Comparison of ENCODE assay signal across 10 cellular contexts in genomic region chr20:56520746-56521354, GRCh38. TPM values are rescaled to one million over a fixed set of nuclear protein-coding genes. Genes with fewer than 3 reads are reported as not detected.
DNase-seq lines count a peak whose midpoint lies in the region; ATAC-seq, FAIRE-seq and TF ChIP-seq lines count a peak whose summit lies in the region.
"Not testable (repeated sequence)": the region's sequence is repeated elsewhere in the genome, so short reads cannot be mapped to it uniquely, and the experiment has no call there.
"Had no signal": no experiment of that assay in that cellular context is flagged by ENCODE, and none has a peak within 500 bp of the region (broad histone marks: within the 10 kb centered on the region; RNA-seq: fewer than 3 reads in every experiment).

No MANE protein-coding gene starts in this region.

- TF ChIP-seq RAD21 in K562 (CRISPR knock-in tag; conservative IDR thresholded peaks at IDR 0.05 in 1 of 2, IDR thresholded peaks at IDR 0.05 in 1 of 2) = not testable (repeated sequence)

- POLR2A ChIA-PET in HEK293T (lab: Yijun Ruan, JAX); K562 (lab: Yijun Ruan, JAX): not testable (repeated sequence)

- not testable (repeated sequence) for TF ChIP-seq CTCF in DND-41 (IDR thresholded peaks at IDR 0.05; ENCODE audit: borderline replicate concordance, extremely low read depth, low read length, poor library complexity, severe bottlenecking); K562 (IDR thresholded peaks at IDR 0.05 in 2 of 3, conservative IDR thresholded peaks at IDR 0.05 in 1 of 3; ENCODE audit: insufficient read depth in 2 of 3, low read depth in 1 of 3, low read length in 3 of 3); spleen (IDR thresholded peaks at IDR 0.05 in 8 of 11, conservative IDR thresholded peaks at IDR 0.05 in 3 of 11)

- H4K20me1 ChIP-seq in DND-41 (ENCODE audit: insufficient read depth, low read length); K562 (replicated peaks; ENCODE audit: control insufficient read depth, insufficient read depth, low read length): not testable (repeated sequence)

- H3K9me1 ChIP-seq in K562 (ENCODE audit: control insufficient read depth, insufficient read depth, low read length) = not testable (repeated sequence)

- H3K27ac ChIP-seq in DND-41 (ENCODE audit: low read length); K562 (ENCODE audit: extremely low read depth, low read depth, low read length); spleen: not testable (repeated sequence)
- peak overlapping the region; percentile 92 for H3K27ac ChIP-seq in SK-N-MC

- not testable (repeated sequence) for H3K79me2 ChIP-seq in DND-41 (ENCODE audit: insufficient read depth, low read length); K562 (ENCODE audit: control insufficient read depth, insufficient read depth, low read length)

- intact Hi-C loops in K562 (cut with micrococcal nuclease); posterior vena cava (cut with DNase I); spleen (cut with DNase I; ENCODE audit: low total_unique reads): not testable (repeated sequence)

- not testable (repeated sequence) for TF ChIP-seq EP300 in K562 (IDR thresholded peaks at IDR 0.05; ENCODE audit: low read length)

- WGBS in K562 (ENCODE audit: insufficient coverage, low coverage, missing lambda C conversion rate) = 80% methylated on average over 13 of the region's 13 CpGs
- 94 to 96% (median 96%) methylated on average over 13 of the region's 13 CpGs for WGBS in spleen, 5 donors

- not testable (repeated sequence) for H3K4me2 ChIP-seq in DND-41 (ENCODE audit: insufficient read depth, low read length); K562 (ENCODE audit: insufficient read depth, low read length)

- peaks cover 48% of the 10 kb centered on the region for H3K36me3 ChIP-seq in DND-41 (ENCODE audit: insufficient read depth, low read length)
- peaks cover 35% of the 10 kb centered on the region; the same call in 1 of the 2 replicates for H3K36me3 ChIP-seq in SK-N-MC (ENCODE audit: insufficient read depth, low read length)
- peaks cover 40% of the 10 kb centered on the region; the same call in 2 of the 3 replicates for H3K36me3 ChIP-seq in K562 (ENCODE audit: control insufficient read depth, insufficient read depth, low read length)
- H3K36me3 ChIP-seq in spleen = peaks cover 6 to 60% (median 55%) of the 10 kb centered on the region in 6 donors

- H2AFZ ChIP-seq in DND-41 (ENCODE audit: low read depth, low read length); K562 (ENCODE audit: low read depth, low read length): not testable (repeated sequence)

- H3K27me3 ChIP-seq in DND-41 (ENCODE audit: insufficient read depth, low read length, poor library complexity); K562 (ENCODE audit: control insufficient read depth in 2 of 2, insufficient read depth in 2 of 2, low read length in 2 of 2); spleen (replicated peaks in 1 of 7): not testable (repeated sequence)

- not testable (repeated sequence) for FAIRE-seq in K562 (lab: Jason Lieb, UNC)

- H3K9ac ChIP-seq in DND-41 (ENCODE audit: low read depth, low read length); SK-N-MC (ENCODE audit: insufficient read length); K562 (ENCODE audit: insufficient read depth in 1 of 2, low read depth in 2 of 2, low read length in 2 of 2): not testable (repeated sequence)

- H3K9me3 ChIP-seq in DND-41 (ENCODE audit: insufficient read depth, low read length, severe bottlenecking) (peaks cover 24% of the 10 kb centered on the region), spleen (peaks cover 8 to 49% (median 45%) of the 10 kb centered on the region in 8 donors)
- H3K9me3 ChIP-seq in SK-N-MC (ENCODE audit: low read depth, low read length); K562 (replicated peaks; ENCODE audit: control insufficient read depth, insufficient read depth, low read depth, low read length): not testable (repeated sequence)

- in situ Hi-C loops in K562 (cut with MboI) = not testable (repeated sequence)

- H3K4me3 ChIP-seq in DND-41 (ENCODE audit: low read depth in 1 of 2, low read length in 2 of 2); K562; spleen: not testable (repeated sequence)
- peak overlapping the region; percentile 62 for H3K4me3 ChIP-seq in SK-N-MC

- CTCF ChIA-PET in HEK293T (lab: Yijun Ruan, JAX) = interaction anchor here (0.6 kb wide), 2 partner anchors 35 to 217 kb away, joined by 3 to 11 read pairs; no protein-coding TSS in a partner anchor
- CTCF ChIA-PET in K562 (lab: Yijun Ruan, JAX; ENCODE audit: low intra/inter-chr PET ratio) = not testable (repeated sequence)

- TF ChIP-seq POLR2A in K562 (conservative IDR thresholded peaks at IDR 0.05); erythroblast (IDR thresholded peaks at IDR 0.05; ENCODE audit: low read length); spleen (IDR thresholded peaks at IDR 0.05): not testable (repeated sequence)

- H3K4me1 ChIP-seq in DND-41 (ENCODE audit: insufficient read depth, low read length); K562 (replicated peaks in 1 of 2; ENCODE audit: control insufficient read depth in 2 of 2, insufficient read depth in 2 of 2, low read length in 2 of 2); spleen: not testable (repeated sequence)

- not testable (repeated sequence) for BruUV-seq in K562 (replicated peaks; lab: Mats Ljungman, UMichigan)

- DNase-seq in DND-41 = peak; percentile 9
- DNase-seq in HEK293T (ENCODE audit: extremely low spot score); K562 (ENCODE audit: extremely low read depth in 1 of 4, low spot score in 3 of 4): not testable (repeated sequence)
- DNase-seq in SK-N-MC (ENCODE audit: low read depth, low spot score) = peak; percentile 44
- DNase-seq in erythroblast (lab: John Stamatoyannopoulos, UW) = peak; percentile 6 to 10
- DNase-seq in posterior vena cava (ENCODE audit: low spot score) = peak; percentile 20
- peak; percentile 6 for DNase-seq in spleen

- not testable (repeated sequence) for ATAC-seq in DND-41 (ENCODE audit: insufficient read depth, low read depth); K562

RNA-seq across cellular contexts. Expression of gene FAM209A, which starts 3.7 kb away (rescaled TPM):
- 0.60 and 0.67 TPM in 2 replicates for total RNA-seq in K562 (2011; cell fraction: chromatin; rRNA removed; ENCODE audit: low replicate concordance)
- total RNA-seq in K562 (2011; cell fraction: nucleolus; rRNA removed) = 0.33 and 0.66 TPM in 2 replicates
- 0.81 TPM in 1 of 2 replicates, not detected in the other for total RNA-seq in K562 (2011; cell fraction: nucleoplasm; rRNA removed)
- total RNA-seq in K562 (2014; rRNA removed) (not detected in 2 replicates), K562 (2014; rRNA removed; fragmentation: Illumina TruSeq; extraction: Trizol) (0.15 TPM in 1 of 2 replicates, not detected in the other), K562 (2015; rRNA removed; fragmentation: Illumina TruSeq; extraction: Trizol) (not detected in 2 replicates), K562 (2021) (not detected in 2 replicates), posterior vena cava (under 1 TPM in 1 of 2 donors, not detected in 1; 0.43 TPM), spleen (1 to 10 TPM in 6 of 7 donors, not detected in 1; 1.2 to 4.3 (median 2.1) TPM)
- polyA plus RNA-seq in K562 (2011; rRNA removed) (0.11 TPM in 2 replicates), K562 (2014; fragmentation: Illumina TruSeq; extraction: Trizol) (not detected in 2 replicates), K562 (2014; fragmentation: Nextera tagmentation; extraction: Ambion mirVana) (under 1 TPM in 1 of 2 experiments, not detected in 1; 0.08 TPM), K562 (2014; rRNA removed) (0.23 TPM in 1 of 2 replicates, not detected in the other), spleen (1 to 10 TPM in 2 of 3 donors, under 1 TPM in 1; 0.59 to 2.0 (median 1.1) TPM)
- not detected in 2 replicates for polyA plus RNA-seq in K562 (2011; cell fraction: cytosol; rRNA removed)
- 0.17 and 0.46 TPM in 2 replicates for polyA plus RNA-seq in K562 (2011; cell fraction: nucleus; rRNA removed)
- polyA plus RNA-seq in K562 (2012) = 0.14 and 0.18 TPM in 2 replicates
- polyA minus RNA-seq in K562 (2011; rRNA and poly(A)+ RNA removed) = not detected in 2 replicates
- not detected in 2 replicates for polyA minus RNA-seq in K562 (2011; cell fraction: cytosol; rRNA and poly(A)+ RNA removed)
- polyA minus RNA-seq in K562 (2011; cell fraction: nucleus; rRNA and poly(A)+ RNA removed) = 0.33 and 0.67 TPM in 2 replicates
- total RNA-seq: GM23248, H1 had no signal
- polyA plus RNA-seq: GM23248 had no signal

RNA-seq across cellular contexts. Expression of gene FAM209B, which starts 12.2 kb away (rescaled TPM):
- total RNA-seq in K562 (2011; cell fraction: chromatin; rRNA removed; ENCODE audit: low replicate concordance) = 1.5 TPM in 1 of 2 replicates, not detected in the other
- not detected in 2 replicates for total RNA-seq in K562 (2011; cell fraction: nucleolus; rRNA removed)
- not detected in 2 replicates for total RNA-seq in K562 (2011; cell fraction: nucleoplasm; rRNA removed)
- total RNA-seq in K562 (2014; rRNA removed) = not detected in 2 replicates
- 0.29 TPM in 1 of 2 replicates, not detected in the other for total RNA-seq in K562 (2014; rRNA removed; fragmentation: Illumina TruSeq; extraction: Trizol)
- total RNA-seq in K562 (2015; rRNA removed; fragmentation: Illumina TruSeq; extraction: Trizol) = not detected in 2 replicates
- not detected in 2 replicates for total RNA-seq in K562 (2021)
- polyA plus RNA-seq in K562 (2011; rRNA removed) = 0.35 and 0.36 TPM in 2 replicates
- polyA plus RNA-seq in K562 (2011; cell fraction: cytosol; rRNA removed) = 0.28 TPM in 1 of 2 replicates, not detected in the other
- 0.69 TPM in 1 of 2 replicates, not detected in the other for polyA plus RNA-seq in K562 (2011; cell fraction: nucleus; rRNA removed)
- 0.15 TPM in 1 of 2 replicates, not detected in the other for polyA plus RNA-seq in K562 (2012)
- polyA plus RNA-seq in K562 (2014; fragmentation: Illumina TruSeq; extraction: Trizol) = not detected in 2 replicates
- polyA plus RNA-seq in K562 (2014; fragmentation: Nextera tagmentation; extraction: Ambion mirVana) = under 1 TPM in 1 of 2 experiments, not detected in 1; 0.34 TPM
- 0.40 TPM in 1 of 2 replicates, not detected in the other for polyA plus RNA-seq in K562 (2014; rRNA removed)
- polyA minus RNA-seq in K562 (2011; rRNA and poly(A)+ RNA removed) = not detected in 2 replicates
- polyA minus RNA-seq in K562 (2011; cell fraction: cytosol; rRNA and poly(A)+ RNA removed) = not detected in 2 replicates
- not detected in 2 replicates for polyA minus RNA-seq in K562 (2011; cell fraction: nucleus; rRNA and poly(A)+ RNA removed)
- under 1 TPM; 0.38 to 0.65 TPM for total RNA-seq in posterior vena cava
- total RNA-seq in spleen = 1 to 10 TPM in 3 of 7 donors, under 1 TPM in 1, not detected in 3; 0.97 to 1.9 (median 1.6) TPM
- 1 to 10 TPM; 1.4 to 5.8 (median 3.3) TPM for polyA plus RNA-seq in spleen
- total RNA-seq: Calu3, GM23248, H1 had no signal
- polyA plus RNA-seq: GM23248 had no signal

RNA-seq across cellular contexts. Expression of gene RTF2, which starts 52.4 kb away (rescaled TPM):
- total RNA-seq in K562 (2011; cell fraction: chromatin; rRNA removed; ENCODE audit: low replicate concordance) = 29.7 and 29.9 TPM in 2 replicates
- total RNA-seq in K562 (2011; cell fraction: nucleolus; rRNA removed) = 20.7 and 24.2 TPM in 2 replicates
- total RNA-seq in K562 (2011; cell fraction: nucleoplasm; rRNA removed) = 33.1 and 37.2 TPM in 2 replicates
- total RNA-seq in K562 (2014; rRNA removed) = 67.0 and 69.1 TPM in 2 replicates
- 62.1 and 69.8 TPM in 2 replicates for total RNA-seq in K562 (2014; rRNA removed; fragmentation: Illumina TruSeq; extraction: Trizol)
- 67.9 and 70.4 TPM in 2 replicates for total RNA-seq in K562 (2015; rRNA removed; fragmentation: Illumina TruSeq; extraction: Trizol)
- total RNA-seq in K562 (2021) = 83.5 and 84.9 TPM in 2 replicates
- 82.3 and 87.4 TPM in 2 replicates for polyA plus RNA-seq in K562 (2011; rRNA removed)
- 68.8 and 69.8 TPM in 2 replicates for polyA plus RNA-seq in K562 (2011; cell fraction: cytosol; rRNA removed)
- 48.5 and 53.8 TPM in 2 replicates for polyA plus RNA-seq in K562 (2011; cell fraction: nucleus; rRNA removed)
- polyA plus RNA-seq in K562 (2012) = 65.1 and 70.9 TPM in 2 replicates
- polyA plus RNA-seq in K562 (2014; fragmentation: Illumina TruSeq; extraction: Trizol) = 85.1 and 90.7 TPM in 2 replicates
- polyA plus RNA-seq in K562 (2014; fragmentation: Nextera tagmentation; extraction: Ambion mirVana) = 100 to 1,000 TPM; 114 to 177 TPM
- 80.1 and 85.0 TPM in 2 replicates for polyA plus RNA-seq in K562 (2014; rRNA removed)
- polyA minus RNA-seq in K562 (2011; rRNA and poly(A)+ RNA removed) = 46.4 and 55.6 TPM in 2 replicates
- polyA minus RNA-seq in K562 (2011; cell fraction: cytosol; rRNA and poly(A)+ RNA removed) = 29.6 and 30.2 TPM in 2 replicates
- 10.8 and 20.4 TPM in 2 replicates for polyA minus RNA-seq in K562 (2011; cell fraction: nucleus; rRNA and poly(A)+ RNA removed)
- total RNA-seq in posterior vena cava = 10 to 100 TPM; 68.2 to 68.7 TPM
- 10 to 100 TPM; 50.3 to 89.3 (median 72.7) TPM for total RNA-seq in spleen
- 10 to 100 TPM; 66.2 to 83.9 (median 83.8) TPM for polyA plus RNA-seq in spleen
